In genomic region chr16:53910990-53911389, GRCh38 we compare ENCODE assay signal across 11 cellular contexts.
"Had no signal": no experiment of that assay in that cellular context is flagged by ENCODE, and none has a peak within 500 bp of the region (broad histone marks: within the 10 kb centered on the region; RNA-seq: fewer than 3 reads in every experiment).

No MANE protein-coding gene starts in this region.

- ATAC-seq: activated CD4-positive, alpha-beta T cell treated with anti-CD3 and anti-CD28 coated beads for 36 hours; sciatic nerve; stimulated activated memory B cell treated with anti-CD40 and anti-IgM and Interleukin-4, amounts not matched to agents 10 μg/mL and 1 μg/mL and 100 μg/mL, for 72 hours had no signal

- H2AFZ ChIP-seq: hepatocyte had no signal

- H3K27ac ChIP-seq: esophagus squamous epithelium, hepatocyte, thoracic aorta had no signal

- H3K9me3 ChIP-seq: esophagus squamous epithelium, thoracic aorta had no signal

- DNase-seq: activated CD4-positive, alpha-beta memory T cell treated with anti-CD3 and anti-CD28 coated beads for 36 hours; activated CD4-positive, alpha-beta T cell treated with anti-CD3 and anti-CD28 coated beads for 36 hours; amniotic stem cell; caudate nucleus; effector memory CD8-positive, alpha-beta T cell; esophagus squamous epithelium; stimulated activated CD4-positive, alpha-beta T cell treated with anti-CD3 and anti-CD28 coated beads, Interleukin-4, amount 100 ng/mL, for 4 hours had no signal

- H3K27me3 ChIP-seq: esophagus squamous epithelium, hepatocyte had no signal

- H3K4me3 ChIP-seq: esophagus squamous epithelium, hepatocyte, thoracic aorta had no signal

- H3K79me2 ChIP-seq: hepatocyte had no signal

- H3K36me3 ChIP-seq: esophagus squamous epithelium, thoracic aorta had no signal
